Comparison of ENCODE assay signal across 17 cellular contexts in genomic region chr5:145470382-145470979, GRCh38.
A peak's percentile ranks its signal among the peaks of the same experiment; 100 is the strongest.
DNase-seq lines count a peak whose midpoint lies in the region; ATAC-seq and TF ChIP-seq lines count a peak whose summit lies in the region.
"Had no signal": no experiment of that assay in that cellular context is flagged by ENCODE, and none has a peak within 500 bp of the region (broad histone marks: within the 10 kb centered on the region; RNA-seq: fewer than 3 reads in every experiment).

No MANE protein-coding gene starts in this region.

- dilution Hi-C loops in IMR-90 (cut with HindIII; ENCODE audit: low sequenced_read_pairs, unreplicated experiment): no loop called here

- H3K4me1 Mint-ChIP-seq in endodermal cell: peaks cover 15% of the 10 kb centered on the region
- H3K4me1 Mint-ChIP-seq: CD14-positive monocyte; CD4-positive, alpha-beta memory T cell had no signal

- H3K9me3 ChIP-seq in IMR-90 (ENCODE audit: control insufficient read depth, insufficient read depth, low read length) (no peaks in the 10 kb centered on the region), endodermal cell (ENCODE audit: control insufficient read depth, low read length) (no peaks in the 10 kb centered on the region)
- H3K9me3 ChIP-seq: HAP-1 had no signal

- H3K9ac ChIP-seq in IMR-90 (ENCODE audit: low read depth, low read length) (no peak overlapping the region), endodermal cell (ENCODE audit: extremely low read depth, low read length, poor library complexity, severe bottlenecking) (no peak overlapping the region)

- no peak overlapping the region for H2BK120ac ChIP-seq in IMR-90 (ENCODE audit: low read depth, low read length)

- ATAC-seq in IMR-90 (ENCODE audit: low read depth): no peak
- ATAC-seq: GM12878, K562 had no signal

- H2BK5ac ChIP-seq in IMR-90 (ENCODE audit: low read depth, low read length, poor library complexity, severe bottlenecking): no peak overlapping the region

- no peak overlapping the region for H4K91ac ChIP-seq in IMR-90 (ENCODE audit: insufficient read depth, low read depth, low read length)

- peak overlapping the region; percentile 13; the same call in 1 of the 2 replicates for H3K18ac ChIP-seq in IMR-90 (ENCODE audit: low read depth, low read length)

- H3K27me3 ChIP-seq in IMR-90 (ENCODE audit: control insufficient read depth, insufficient read depth, low read length) (no peaks in the 10 kb centered on the region), endodermal cell (ENCODE audit: control insufficient read depth, insufficient read depth, low read length, poor library complexity, severe bottlenecking) (no peaks in the 10 kb centered on the region)

- DNase-seq in IMR-90 (no peak), NCI-H1694 treated with DMSO at 0.1 percent for 48 hours (lab: John Stamatoyannopoulos, UW) (peak; percentile 54), fibroblast of pulmonary artery (ENCODE audit: low read depth) (peak; percentile 12), retina (peak; percentile 7), endodermal cell (no peak), DMS79 (lab: John Stamatoyannopoulos, UW) (no peak), AG20443 (ENCODE audit: low spot score) (no peak)
- DNase-seq: ACHN; AML-193; CD4-positive, alpha-beta memory T cell; DND-41; EL had no signal

- no peaks in the 10 kb centered on the region for H3K9me3 Mint-ChIP-seq in endodermal cell

- no peak overlapping the region for H3K4me3 Mint-ChIP-seq in endodermal cell
- H3K4me3 Mint-ChIP-seq: CD14-positive monocyte; CD4-positive, alpha-beta memory T cell had no signal

- no peak for TF ChIP-seq RAD21 in IMR-90 (IDR thresholded peaks at IDR 0.05; ENCODE audit: low read length)

- H3K14ac ChIP-seq in IMR-90 (replicated peaks; ENCODE audit: low read depth, low read length): no peak overlapping the region

- WGBS in IMR-90 (ENCODE audit: extremely low coverage in 2 of 2, insufficient read length in 1 of 2), 2 experiments: no CpG with 5 or more reads among the region's 2 CpGs
- WGBS in endodermal cell (ENCODE audit: insufficient coverage in 1 of 2, insufficient read length in 1 of 2), 2 experiments: 100% methylated on average over 2 of the region's 2 CpGs; no CpG with 5 or more reads in 1 of the 2 experiments

- TF ChIP-seq CTCF in IMR-90 (conservative IDR thresholded peaks at IDR 0.05; ENCODE audit: low read depth, low read length): no peak
- no peak for TF ChIP-seq CTCF in fibroblast of pulmonary artery (IDR thresholded peaks at IDR 0.05; ENCODE audit: low read length, missing control alignments)
- TF ChIP-seq CTCF in endodermal cell (conservative IDR thresholded peaks at IDR 0.05): no peak

- in situ Hi-C loops in IMR-90 (cut with MboI; ENCODE audit: low sequenced_read_pairs): no loop called here

- intact Hi-C loops in IMR-90 (cut with micrococcal nuclease): no loop called here

- H3K4me1 ChIP-seq in IMR-90 (ENCODE audit: control insufficient read depth, insufficient read depth, low read length) (peaks cover 9% of the 10 kb centered on the region), endodermal cell (ENCODE audit: control insufficient read depth, insufficient read depth, low read length) (peaks cover 4% of the 10 kb centered on the region)
- H3K4me1 ChIP-seq: HAP-1 had no signal

- BruUV-seq in IMR-90 (replicated peaks; lab: Mats Ljungman, UMichigan): no TSS peak

- no peak overlapping the region for H2AK5ac ChIP-seq in IMR-90 (ENCODE audit: low read depth, low read length)

- no peak overlapping the region for H2AK9ac ChIP-seq in IMR-90 (replicated peaks; ENCODE audit: low read depth, low read length, poor library complexity)

- H2BK20ac ChIP-seq in IMR-90 (ENCODE audit: low read depth, low read length): no peak overlapping the region

- POLR2A ChIA-PET in IMR-90 (lab: Charles Lee; ENCODE audit: unreplicated experiment): no interaction called here

- no peaks in the 10 kb centered on the region for H3K36me3 Mint-ChIP-seq in endodermal cell (ENCODE audit: low read depth)
- H3K36me3 Mint-ChIP-seq: CD14-positive monocyte; CD4-positive, alpha-beta memory T cell had no signal

- H3K4me3 ChIP-seq in IMR-90 (ENCODE audit: insufficient read depth, low read depth, low read length): no peak overlapping the region
- H3K4me3 ChIP-seq in fibroblast of pulmonary artery (replicated peaks; ENCODE audit: low read depth, low read length): no peak overlapping the region
- H3K4me3 ChIP-seq in endodermal cell (ENCODE audit: low read length): no peak overlapping the region
- H3K4me3 ChIP-seq: GM12878, HAP-1, K562 had no signal

- H3K36me3 ChIP-seq in IMR-90 (ENCODE audit: control insufficient read depth, insufficient read depth, low read length) (no peaks in the 10 kb centered on the region), endodermal cell (ENCODE audit: control insufficient read depth, insufficient read depth, low read length) (no peaks in the 10 kb centered on the region)
- H3K36me3 ChIP-seq: HAP-1 had no signal

- H2AFZ ChIP-seq in IMR-90 (replicated peaks; ENCODE audit: low read length, poor library complexity): no peak overlapping the region

- no peak overlapping the region for H3K4me2 ChIP-seq in IMR-90 (ENCODE audit: low read depth, low read length)

- no peaks in the 10 kb centered on the region for H3K27me3 Mint-ChIP-seq in endodermal cell (ENCODE audit: insufficient read depth)
- H3K27me3 Mint-ChIP-seq: CD4-positive, alpha-beta memory T cell had no signal

- H4K8ac ChIP-seq in IMR-90 (ENCODE audit: low read depth in 2 of 2, low read length in 2 of 2): no peak overlapping the region

- H3K9me1 ChIP-seq in IMR-90 (ENCODE audit: insufficient read depth, low read length): no peaks in the 10 kb centered on the region

- H3K27ac Mint-ChIP-seq in endodermal cell: no peak overlapping the region
- H3K27ac Mint-ChIP-seq: CD14-positive monocyte; CD4-positive, alpha-beta memory T cell had no signal

- H3K23ac ChIP-seq in IMR-90 (ENCODE audit: low read depth, low read length): no peak overlapping the region

- no peak overlapping the region for H2BK15ac ChIP-seq in IMR-90 (ENCODE audit: low read depth, low read length)

- no peak for TF ChIP-seq POLR2A in IMR-90 (IDR thresholded peaks at IDR 0.05; ENCODE audit: low read depth, low read length)

- H3K79me1 ChIP-seq in IMR-90 (ENCODE audit: low read depth in 1 of 2, low read length in 2 of 2): no peaks in the 10 kb centered on the region

- H3K4ac ChIP-seq in IMR-90 (ENCODE audit: low read depth, low read length): no peak overlapping the region

- H4K20me1 ChIP-seq in IMR-90 (ENCODE audit: insufficient read depth, low read length): no peaks in the 10 kb centered on the region

- no peak overlapping the region for H3K27ac ChIP-seq in IMR-90 (ENCODE audit: insufficient read depth, low read length)
- H3K27ac ChIP-seq in endodermal cell (ENCODE audit: low read depth, low read length): no peak overlapping the region
- H3K27ac ChIP-seq: HL-60 had no signal

- CTCF ChIA-PET in IMR-90 (lab: Yijun Ruan, JAX): no interaction called here

- no peak overlapping the region; the same call in 1 of the 2 replicates for H4K5ac ChIP-seq in IMR-90 (ENCODE audit: low read depth, low read length)

- no peak overlapping the region for H3K56ac ChIP-seq in IMR-90 (ENCODE audit: extremely low read depth, insufficient read depth, low read length)

TF ChIP-seq in IMR-90, 13 proteins besides CTCF, POLR2A, EP300 and RAD21:
- peak; percentile 48; the same call in 1 of the 2 replicates for TF ChIP-seq CEBPB (IDR thresholded peaks at IDR 0.05; ENCODE audit: low read depth, low read length)
- no peak for TF ChIP-seq FOS (IDR thresholded peaks at IDR 0.05; ENCODE audit: low read depth, low read length)
- TF ChIP-seq, protein P1, sequence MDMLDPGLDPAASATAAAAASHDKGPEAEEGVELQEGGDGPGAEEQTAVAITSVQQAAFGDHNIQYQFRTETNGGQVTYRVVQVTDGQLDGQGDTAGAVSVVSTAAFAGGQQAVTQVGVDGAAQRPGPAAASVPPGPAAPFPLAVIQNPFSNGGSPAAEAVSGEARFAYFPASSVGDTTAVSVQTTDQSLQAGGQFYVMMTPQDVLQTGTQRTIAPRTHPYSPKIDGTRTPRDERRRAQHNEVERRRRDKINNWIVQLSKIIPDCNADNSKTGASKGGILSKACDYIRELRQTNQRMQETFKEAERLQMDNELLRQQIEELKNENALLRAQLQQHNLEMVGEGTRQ (IDR thresholded peaks at IDR 0.05; ENCODE audit: low read depth, low read length): no peak

Comparison
In these comparisons a context has a peak if more than half of its experiments do, and no peak if none do; other contexts are left out.
1. DNase-seq: peak in NCI-H1694 treated with DMSO at 0.1 percent for 48 hours (single experiment), fibroblast of pulmonary artery (single experiment) and retina (single experiment); none in IMR-90 (single experiment), endodermal cell (single experiment), DMS79 (single experiment) and AG20443 (single experiment).